ENCODE assay signal across 1 cellular context in genomic region chr14:22886500-22887259, GRCh38.
TF ChIP-seq lines count a peak whose summit lies in the region.

No MANE protein-coding gene starts in this region.

TF ChIP-seq in GM12878, 131 proteins besides CTCF, POLR2A, EP300 and RAD21 (continued from another document and continues in another):
- TF ChIP-seq IRF5 (IDR thresholded peaks at IDR 0.05; ENCODE audit: borderline replicate concordance): no peak
- TF ChIP-seq SREBF1 (IDR thresholded peaks at IDR 0.05; ENCODE audit: low read length): no peak
- peak; percentile 42 for TF ChIP-seq SP1 (IDR thresholded peaks at IDR 0.05; ENCODE audit: low read depth, low read length)
- TF ChIP-seq POLR2AphosphoS5 (IDR thresholded peaks at IDR 0.05; ENCODE audit: low read length): no peak; the same call in 1 of the 2 replicates
- peak; percentile 91 for TF ChIP-seq MAX (IDR thresholded peaks at IDR 0.05; ENCODE audit: low read depth, low read length)
- TF ChIP-seq CHD1 (IDR thresholded peaks at IDR 0.05; ENCODE audit: low read depth, low read length): no peak
- TF ChIP-seq TCF12 (IDR thresholded peaks at IDR 0.05; ENCODE audit: low read depth, low read length): peak; percentile 37; the same call in 1 of the 2 replicates
- no peak for TF ChIP-seq ZNF24 (IDR thresholded peaks at IDR 0.05)
- no peak for TF ChIP-seq ZBTB40 (IDR thresholded peaks at IDR 0.05; ENCODE audit: borderline replicate concordance)
- TF ChIP-seq BCL3 (IDR thresholded peaks at IDR 0.05; ENCODE audit: borderline replicate concordance, insufficient read depth, low read depth, low read length, poor library complexity, severe bottlenecking): no peak
- TF ChIP-seq ELK1 (IDR thresholded peaks at IDR 0.05; ENCODE audit: low read depth, low read length): no peak
- TF ChIP-seq ZNF207 (IDR thresholded peaks at IDR 0.05; ENCODE audit: borderline replicate concordance): peak; percentile 8; the same call in 1 of the 2 replicates
- TF ChIP-seq ZZZ3 (IDR thresholded peaks at IDR 0.05; ENCODE audit: control insufficient read depth, insufficient read length, low read depth): no peak
- no peak for TF ChIP-seq BCL11A (IDR thresholded peaks at IDR 0.05; ENCODE audit: low read depth, low read length)
- peak; percentile 97 for TF ChIP-seq ZNF687 (IDR thresholded peaks at IDR 0.05)
- peak; percentile 80 for TF ChIP-seq DPF2 (IDR thresholded peaks at IDR 0.05)
- no peak for TF ChIP-seq KDM1A (IDR thresholded peaks at IDR 0.05; ENCODE audit: borderline replicate concordance)
- no peak for TF ChIP-seq SKIL (IDR thresholded peaks at IDR 0.05; ENCODE audit: low read depth, poor library complexity, severe bottlenecking)
- TF ChIP-seq RCOR1 (conservative IDR thresholded peaks at IDR 0.05; ENCODE audit: low read depth, low read length): no peak
- TF ChIP-seq YY1 (IDR thresholded peaks at IDR 0.05; ENCODE audit: low read depth, low read length): peak; percentile 43; the same call in 1 of the 2 replicates
- TF ChIP-seq MEF2B (IDR thresholded peaks at IDR 0.05; ENCODE audit: partially characterized antibody, poor library complexity, severe bottlenecking): peak; percentile 73
- no peak for TF ChIP-seq PBX3 (IDR thresholded peaks at IDR 0.05; ENCODE audit: insufficient replicate concordance, low read depth, low read length)
- no peak for TF ChIP-seq JUND (IDR thresholded peaks at IDR 0.05; ENCODE audit: low read depth, low read length)
- no peak for TF ChIP-seq USF1 (IDR thresholded peaks at IDR 0.05; ENCODE audit: borderline replicate concordance, extremely low read length, insufficient read depth, low read depth, low read length)
- TF ChIP-seq MYB (IDR thresholded peaks at IDR 0.05; ENCODE audit: borderline replicate concordance, low read depth, low read length): no peak
- TF ChIP-seq ZNF217 (IDR thresholded peaks at IDR 0.05): no peak
- no peak for TF ChIP-seq ATF3 (IDR thresholded peaks at IDR 0.05; ENCODE audit: borderline replicate concordance, extremely low read depth, low read depth, low read length)
- no peak for TF ChIP-seq FOXM1 (IDR thresholded peaks at IDR 0.05; ENCODE audit: low read depth, low read length)
- TF ChIP-seq MTA2 (IDR thresholded peaks at IDR 0.05; ENCODE audit: low read depth): no peak
- TF ChIP-seq SIN3A (IDR thresholded peaks at IDR 0.05; ENCODE audit: low read depth, low read length): no peak
- no peak for TF ChIP-seq RELA (IDR thresholded peaks at IDR 0.05; ENCODE audit: borderline replicate concordance, partially characterized antibody)
- TF ChIP-seq RELB (IDR thresholded peaks at IDR 0.05; ENCODE audit: low read depth): no peak
- TF ChIP-seq ZSCAN29 (IDR thresholded peaks at IDR 0.05): no peak
- TF ChIP-seq ZBED1 (IDR thresholded peaks at IDR 0.05; ENCODE audit: borderline replicate concordance): no peak
- no peak for TF ChIP-seq E2F4 (IDR thresholded peaks at IDR 0.05; ENCODE audit: low read depth, low read length)
- TF ChIP-seq POLR2AphosphoS2 (IDR thresholded peaks at IDR 0.05; ENCODE audit: low read depth, low read length): no peak; the same call in 1 of the 2 replicates
- TF ChIP-seq TCF7 (IDR thresholded peaks at IDR 0.05; ENCODE audit: borderline replicate concordance): no peak
- no peak for TF ChIP-seq STAT1 (conservative IDR thresholded peaks at IDR 0.05)
- TF ChIP-seq YBX1 (IDR thresholded peaks at IDR 0.05): no peak
